ENCODE assay signal across 1 cellular context in the genomic region with DNA sequence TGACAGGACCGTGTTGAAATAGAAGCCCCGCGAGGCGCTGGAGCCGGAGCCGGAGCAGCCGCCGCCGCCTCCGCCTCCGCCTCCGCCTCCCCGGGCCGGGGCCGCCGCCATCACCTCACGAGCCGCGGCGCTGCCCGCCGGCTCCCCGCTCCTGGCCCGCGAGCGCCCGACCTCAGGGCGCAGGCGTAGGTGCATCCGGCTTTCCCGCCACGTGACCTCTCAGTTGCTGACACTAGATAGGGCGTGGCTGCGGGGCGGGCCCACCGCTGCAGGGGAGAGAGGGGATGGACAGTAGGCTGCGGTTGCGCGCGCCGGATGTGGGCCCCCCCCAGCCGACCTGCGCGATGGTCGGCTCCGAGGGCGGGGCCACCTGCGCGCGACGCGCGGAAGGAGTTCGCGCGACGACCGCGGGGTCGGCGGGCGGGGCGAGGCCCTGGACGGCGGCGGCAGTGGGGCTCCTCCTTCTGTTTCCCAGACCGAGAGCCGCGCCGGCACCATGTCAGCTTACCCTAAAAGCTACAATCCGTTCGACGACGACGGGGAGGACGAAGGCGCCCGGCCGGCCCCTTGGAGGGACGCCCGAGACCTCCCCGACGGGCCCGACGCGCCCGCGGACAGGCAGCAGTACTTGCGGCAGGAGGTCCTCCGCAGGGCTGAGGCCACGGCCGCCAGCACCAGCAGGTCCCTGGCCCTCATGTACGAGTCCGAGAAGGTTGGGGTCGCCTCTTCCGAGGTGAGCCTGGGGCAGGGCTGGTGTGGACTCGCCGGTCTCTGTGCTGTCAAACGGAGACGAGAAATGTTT.
TF ChIP-seq lines count a peak whose summit lies in the region.

A gene (minus strand): TSS at position 197 of the 802 bp plus-strand sequence. CDS start 86 bp downstream, at position 111.
A gene (plus strand): TSS at position 393 of the 802 bp plus-strand sequence. CDS start 104 bp downstream, at position 497.

TF ChIP-seq in HepG2, 621 proteins besides CTCF, POLR2A, EP300 and RAD21 (continued from another document and continues in another):
- peak; percentile 82; the same call in 1 of the 2 replicates for TF ChIP-seq ZNF589 (CRISPR knock-in tag; conservative IDR thresholded peaks at IDR 0.05)
- no peak for TF ChIP-seq CEBPB (IDR thresholded peaks at IDR 0.05; ENCODE audit: borderline replicate concordance, low read depth, low read length)
- TF ChIP-seq, protein P1, sequence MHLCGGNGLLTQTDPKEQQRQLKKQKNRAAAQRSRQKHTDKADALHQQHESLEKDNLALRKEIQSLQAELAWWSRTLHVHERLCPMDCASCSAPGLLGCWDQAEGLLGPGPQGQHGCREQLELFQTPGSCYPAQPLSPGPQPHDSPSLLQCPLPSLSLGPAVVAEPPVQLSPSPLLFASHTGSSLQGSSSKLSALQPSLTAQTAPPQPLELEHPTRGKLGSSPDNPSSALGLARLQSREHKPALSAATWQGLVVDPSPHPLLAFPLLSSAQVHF (CRISPR knock-in tag; IDR thresholded peaks at IDR 0.05) = 0 out of 2 replicates have a peak, but pooled peaks have one; percentile 13
- TF ChIP-seq ZNF121 (CRISPR knock-in tag; IDR thresholded peaks at IDR 0.05) = 0 out of 2 replicates have a peak, but pooled peaks have one; percentile 17
- TF ChIP-seq AKAP8 (CRISPR knock-in tag; IDR thresholded peaks at IDR 0.05) = no peak
- TF ChIP-seq ZNF552 (CRISPR knock-in tag; IDR thresholded peaks at IDR 0.05; ENCODE audit: borderline replicate concordance) = 0 out of 2 replicates have a peak, but pooled peaks have one; percentile 31
- TF ChIP-seq, protein P2, sequence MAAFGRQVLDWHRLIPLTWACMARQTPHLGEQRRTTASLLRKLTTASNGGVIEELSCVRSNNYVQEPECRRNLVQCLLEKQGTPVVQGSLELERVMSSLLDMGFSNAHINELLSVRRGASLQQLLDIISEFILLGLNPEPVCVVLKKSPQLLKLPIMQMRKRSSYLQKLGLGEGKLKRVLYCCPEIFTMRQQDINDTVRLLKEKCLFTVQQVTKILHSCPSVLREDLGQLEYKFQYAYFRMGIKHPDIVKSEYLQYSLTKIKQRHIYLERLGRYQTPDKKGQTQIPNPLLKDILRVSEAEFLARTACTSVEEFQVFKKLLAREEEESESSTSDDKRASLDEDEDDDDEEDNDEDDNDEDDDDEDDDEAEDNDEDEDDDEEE (CRISPR knock-in tag; IDR thresholded peaks at IDR 0.05) = peak; percentile 12; the same call in 1 of the 2 replicates
- TF ChIP-seq, protein P3, sequence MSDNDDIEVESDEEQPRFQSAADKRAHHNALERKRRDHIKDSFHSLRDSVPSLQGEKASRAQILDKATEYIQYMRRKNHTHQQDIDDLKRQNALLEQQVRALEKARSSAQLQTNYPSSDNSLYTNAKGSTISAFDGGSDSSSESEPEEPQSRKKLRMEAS (IDR thresholded peaks at IDR 0.05) = peak; percentile 94
- TF ChIP-seq ZNF761 (CRISPR knock-in tag; conservative IDR thresholded peaks at IDR 0.05) = peak; percentile 92; the same call in 1 of the 2 replicates
- TF ChIP-seq, protein P4, sequence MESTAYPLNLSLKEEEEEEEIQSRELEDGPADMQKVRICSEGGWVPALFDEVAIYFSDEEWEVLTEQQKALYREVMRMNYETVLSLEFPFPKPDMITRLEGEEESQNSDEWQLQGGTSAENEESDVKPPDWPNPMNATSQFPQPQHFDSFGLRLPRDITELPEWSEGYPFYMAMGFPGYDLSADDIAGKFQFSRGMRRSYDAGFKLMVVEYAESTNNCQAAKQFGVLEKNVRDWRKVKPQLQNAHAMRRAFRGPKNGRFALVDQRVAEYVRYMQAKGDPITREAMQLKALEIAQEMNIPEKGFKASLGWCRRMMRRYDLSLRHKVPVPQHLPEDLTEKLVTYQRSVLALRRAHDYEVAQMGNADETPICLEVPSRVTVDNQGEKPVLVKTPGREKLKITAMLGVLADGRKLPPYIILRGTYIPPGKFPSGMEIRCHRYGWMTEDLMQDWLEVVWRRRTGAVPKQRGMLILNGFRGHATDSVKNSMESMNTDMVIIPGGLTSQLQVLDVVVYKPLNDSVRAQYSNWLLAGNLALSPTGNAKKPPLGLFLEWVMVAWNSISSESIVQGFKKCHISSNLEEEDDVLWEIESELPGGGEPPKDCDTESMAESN (CRISPR knock-in tag; conservative IDR thresholded peaks at IDR 0.05) = 0 out of 2 replicates have a peak, but pooled peaks have one; percentile 58
- TF ChIP-seq ZNF780A (CRISPR knock-in tag; IDR thresholded peaks at IDR 0.05) = no peak
- peak; percentile 36; the same call in 1 of the 2 replicates for TF ChIP-seq PPARG (CRISPR knock-in tag; conservative IDR thresholded peaks at IDR 0.05)
- peak; percentile 78 for TF ChIP-seq REPIN1 (CRISPR knock-in tag; IDR thresholded peaks at IDR 0.05; ENCODE audit: borderline replicate concordance, low read depth)
- peak; percentile 42; the same call in 1 of the 2 replicates for TF ChIP-seq TAF1 (CRISPR knock-in tag; IDR thresholded peaks at IDR 0.05)
- 0 out of 2 replicates have a peak, but pooled peaks have one; percentile 61 for TF ChIP-seq ZNF468 (CRISPR knock-in tag; IDR thresholded peaks at IDR 0.05)
- TF ChIP-seq, protein P5, sequence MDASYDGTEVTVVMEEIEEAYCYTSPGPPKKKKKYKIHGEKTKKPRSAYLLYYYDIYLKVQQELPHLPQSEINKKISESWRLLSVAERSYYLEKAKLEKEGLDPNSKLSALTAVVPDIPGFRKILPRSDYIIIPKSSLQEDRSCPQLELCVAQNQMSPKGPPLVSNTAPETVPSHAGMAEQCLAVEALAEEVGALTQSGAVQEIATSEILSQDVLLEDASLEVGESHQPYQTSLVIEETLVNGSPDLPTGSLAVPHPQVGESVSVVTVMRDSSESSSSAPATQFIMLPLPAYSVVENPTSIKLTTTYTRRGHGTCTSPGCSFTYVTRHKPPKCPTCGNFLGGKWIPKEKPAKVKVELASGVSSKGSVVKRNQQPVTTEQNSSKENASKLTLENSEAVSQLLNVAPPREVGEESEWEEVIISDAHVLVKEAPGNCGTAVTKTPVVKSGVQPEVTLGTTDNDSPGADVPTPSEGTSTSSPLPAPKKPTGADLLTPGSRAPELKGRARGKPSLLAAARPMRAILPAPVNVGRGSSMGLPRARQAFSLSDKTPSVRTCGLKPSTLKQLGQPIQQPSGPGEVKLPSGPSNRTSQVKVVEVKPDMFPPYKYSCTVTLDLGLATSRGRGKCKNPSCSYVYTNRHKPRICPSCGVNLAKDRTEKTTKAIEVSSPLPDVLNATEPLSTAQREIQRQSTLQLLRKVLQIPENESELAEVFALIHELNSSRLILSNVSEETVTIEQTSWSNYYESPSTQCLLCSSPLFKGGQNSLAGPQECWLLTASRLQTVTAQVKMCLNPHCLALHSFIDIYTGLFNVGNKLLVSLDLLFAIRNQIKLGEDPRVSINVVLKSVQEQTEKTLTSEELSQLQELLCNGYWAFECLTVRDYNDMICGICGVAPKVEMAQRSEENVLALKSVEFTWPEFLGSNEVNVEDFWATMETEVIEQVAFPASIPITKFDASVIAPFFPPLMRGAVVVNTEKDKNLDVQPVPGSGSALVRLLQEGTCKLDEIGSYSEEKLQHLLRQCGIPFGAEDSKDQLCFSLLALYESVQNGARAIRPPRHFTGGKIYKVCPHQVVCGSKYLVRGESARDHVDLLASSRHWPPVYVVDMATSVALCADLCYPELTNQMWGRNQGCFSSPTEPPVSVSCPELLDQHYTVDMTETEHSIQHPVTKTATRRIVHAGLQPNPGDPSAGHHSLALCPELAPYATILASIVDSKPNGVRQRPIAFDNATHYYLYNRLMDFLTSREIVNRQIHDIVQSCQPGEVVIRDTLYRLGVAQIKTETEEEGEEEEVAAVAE (CRISPR knock-in tag; IDR thresholded peaks at IDR 0.05; ENCODE audit: borderline replicate concordance) = no peak
- TF ChIP-seq, protein P6, sequence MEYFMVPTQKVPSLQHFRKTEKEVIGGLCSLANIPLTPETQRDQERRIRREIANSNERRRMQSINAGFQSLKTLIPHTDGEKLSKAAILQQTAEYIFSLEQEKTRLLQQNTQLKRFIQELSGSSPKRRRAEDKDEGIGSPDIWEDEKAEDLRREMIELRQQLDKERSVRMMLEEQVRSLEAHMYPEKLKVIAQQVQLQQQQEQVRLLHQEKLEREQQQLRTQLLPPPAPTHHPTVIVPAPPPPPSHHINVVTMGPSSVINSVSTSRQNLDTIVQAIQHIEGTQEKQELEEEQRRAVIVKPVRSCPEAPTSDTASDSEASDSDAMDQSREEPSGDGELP (IDR thresholded peaks at IDR 0.05; ENCODE audit: borderline replicate concordance, low read depth) = peak; percentile 32; the same call in 1 of the 2 replicates
- peak; percentile 77; the same call in 1 of the 2 replicates for TF ChIP-seq ZNF556 (CRISPR knock-in tag; IDR thresholded peaks at IDR 0.05; ENCODE audit: borderline replicate concordance)
- TF ChIP-seq ZNF563 (CRISPR knock-in tag; IDR thresholded peaks at IDR 0.05) = peak; percentile 94
- no peak for TF ChIP-seq ZSCAN9 (CRISPR knock-in tag; IDR thresholded peaks at IDR 0.05; ENCODE audit: borderline replicate concordance)
- peak; percentile 65; the same call in 1 of the 2 replicates for TF ChIP-seq RAD51 (IDR thresholded peaks at IDR 0.05; ENCODE audit: borderline replicate concordance)
- TF ChIP-seq YY1 (IDR thresholded peaks at IDR 0.05; ENCODE audit: insufficient read depth, insufficient replicate concordance, low read depth, low read length) = peak; percentile 79
- TF ChIP-seq ZNF772 (CRISPR knock-in tag; IDR thresholded peaks at IDR 0.05) = peak; percentile 65; the same call in 1 of the 2 replicates
- TF ChIP-seq SOX5 (CRISPR knock-in tag; IDR thresholded peaks at IDR 0.05; ENCODE audit: borderline replicate concordance) = no peak; the same call in 1 of the 2 replicates
- TF ChIP-seq KAT7 (CRISPR knock-in tag; IDR thresholded peaks at IDR 0.05; ENCODE audit: borderline replicate concordance) = peak; percentile 44; the same call in 1 of the 2 replicates
- TF ChIP-seq, protein P7, sequence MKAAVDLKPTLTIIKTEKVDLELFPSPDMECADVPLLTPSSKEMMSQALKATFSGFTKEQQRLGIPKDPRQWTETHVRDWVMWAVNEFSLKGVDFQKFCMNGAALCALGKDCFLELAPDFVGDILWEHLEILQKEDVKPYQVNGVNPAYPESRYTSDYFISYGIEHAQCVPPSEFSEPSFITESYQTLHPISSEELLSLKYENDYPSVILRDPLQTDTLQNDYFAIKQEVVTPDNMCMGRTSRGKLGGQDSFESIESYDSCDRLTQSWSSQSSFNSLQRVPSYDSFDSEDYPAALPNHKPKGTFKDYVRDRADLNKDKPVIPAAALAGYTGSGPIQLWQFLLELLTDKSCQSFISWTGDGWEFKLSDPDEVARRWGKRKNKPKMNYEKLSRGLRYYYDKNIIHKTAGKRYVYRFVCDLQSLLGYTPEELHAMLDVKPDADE (CRISPR knock-in tag; IDR thresholded peaks at IDR 0.05) = no peak
- TF ChIP-seq, protein P8, sequence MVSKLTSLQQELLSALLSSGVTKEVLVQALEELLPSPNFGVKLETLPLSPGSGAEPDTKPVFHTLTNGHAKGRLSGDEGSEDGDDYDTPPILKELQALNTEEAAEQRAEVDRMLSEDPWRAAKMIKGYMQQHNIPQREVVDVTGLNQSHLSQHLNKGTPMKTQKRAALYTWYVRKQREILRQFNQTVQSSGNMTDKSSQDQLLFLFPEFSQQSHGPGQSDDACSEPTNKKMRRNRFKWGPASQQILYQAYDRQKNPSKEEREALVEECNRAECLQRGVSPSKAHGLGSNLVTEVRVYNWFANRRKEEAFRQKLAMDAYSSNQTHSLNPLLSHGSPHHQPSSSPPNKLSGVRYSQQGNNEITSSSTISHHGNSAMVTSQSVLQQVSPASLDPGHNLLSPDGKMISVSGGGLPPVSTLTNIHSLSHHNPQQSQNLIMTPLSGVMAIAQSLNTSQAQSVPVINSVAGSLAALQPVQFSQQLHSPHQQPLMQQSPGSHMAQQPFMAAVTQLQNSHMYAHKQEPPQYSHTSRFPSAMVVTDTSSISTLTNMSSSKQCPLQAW (CRISPR knock-in tag; IDR thresholded peaks at IDR 0.05) = peak; percentile 60
- peak; percentile 96 for TF ChIP-seq FOXK2 (IDR thresholded peaks at IDR 0.05)
- TF ChIP-seq, protein P9, sequence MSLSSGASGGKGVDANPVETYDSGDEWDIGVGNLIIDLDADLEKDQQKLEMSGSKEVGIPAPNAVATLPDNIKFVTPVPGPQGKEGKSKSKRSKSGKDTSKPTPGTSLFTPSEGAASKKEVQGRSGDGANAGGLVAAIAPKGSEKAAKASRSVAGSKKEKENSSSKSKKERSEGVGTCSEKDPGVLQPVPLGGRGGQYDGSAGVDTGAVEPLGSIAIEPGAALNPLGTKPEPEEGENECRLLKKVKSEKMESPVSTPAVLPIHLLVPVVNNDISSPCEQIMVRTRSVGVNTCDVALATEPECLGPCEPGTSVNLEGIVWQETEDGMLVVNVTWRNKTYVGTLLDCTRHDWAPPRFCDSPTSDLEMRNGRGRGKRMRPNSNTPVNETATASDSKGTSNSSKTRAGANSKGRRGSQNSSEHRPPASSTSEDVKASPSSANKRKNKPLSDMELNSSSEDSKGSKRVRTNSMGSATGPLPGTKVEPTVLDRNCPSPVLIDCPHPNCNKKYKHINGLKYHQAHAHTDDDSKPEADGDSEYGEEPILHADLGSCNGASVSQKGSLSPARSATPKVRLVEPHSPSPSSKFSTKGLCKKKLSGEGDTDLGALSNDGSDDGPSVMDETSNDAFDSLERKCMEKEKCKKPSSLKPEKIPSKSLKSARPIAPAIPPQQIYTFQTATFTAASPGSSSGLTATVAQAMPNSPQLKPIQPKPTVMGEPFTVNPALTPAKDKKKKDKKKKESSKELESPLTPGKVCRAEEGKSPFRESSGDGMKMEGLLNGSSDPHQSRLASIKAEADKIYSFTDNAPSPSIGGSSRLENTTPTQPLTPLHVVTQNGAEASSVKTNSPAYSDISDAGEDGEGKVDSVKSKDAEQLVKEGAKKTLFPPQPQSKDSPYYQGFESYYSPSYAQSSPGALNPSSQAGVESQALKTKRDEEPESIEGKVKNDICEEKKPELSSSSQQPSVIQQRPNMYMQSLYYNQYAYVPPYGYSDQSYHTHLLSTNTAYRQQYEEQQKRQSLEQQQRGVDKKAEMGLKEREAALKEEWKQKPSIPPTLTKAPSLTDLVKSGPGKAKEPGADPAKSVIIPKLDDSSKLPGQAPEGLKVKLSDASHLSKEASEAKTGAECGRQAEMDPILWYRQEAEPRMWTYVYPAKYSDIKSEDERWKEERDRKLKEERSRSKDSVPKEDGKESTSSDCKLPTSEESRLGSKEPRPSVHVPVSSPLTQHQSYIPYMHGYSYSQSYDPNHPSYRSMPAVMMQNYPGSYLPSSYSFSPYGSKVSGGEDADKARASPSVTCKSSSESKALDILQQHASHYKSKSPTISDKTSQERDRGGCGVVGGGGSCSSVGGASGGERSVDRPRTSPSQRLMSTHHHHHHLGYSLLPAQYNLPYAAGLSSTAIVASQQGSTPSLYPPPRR (CRISPR knock-in tag; IDR thresholded peaks at IDR 0.05; ENCODE audit: borderline replicate concordance) = peak; percentile 22; the same call in 1 of the 2 replicates
- TF ChIP-seq SOX6 (IDR thresholded peaks at IDR 0.05) = no peak
- no peak for TF ChIP-seq SOX6 (CRISPR knock-in tag; IDR thresholded peaks at IDR 0.05)
- peak; percentile 70 for TF ChIP-seq MAZ (IDR thresholded peaks at IDR 0.05; ENCODE audit: borderline replicate concordance, low read depth, low read length)
- peak; percentile 93 for TF ChIP-seq MAZ (CRISPR knock-in tag; IDR thresholded peaks at IDR 0.05; ENCODE audit: low read depth)
- TF ChIP-seq, protein P10, sequence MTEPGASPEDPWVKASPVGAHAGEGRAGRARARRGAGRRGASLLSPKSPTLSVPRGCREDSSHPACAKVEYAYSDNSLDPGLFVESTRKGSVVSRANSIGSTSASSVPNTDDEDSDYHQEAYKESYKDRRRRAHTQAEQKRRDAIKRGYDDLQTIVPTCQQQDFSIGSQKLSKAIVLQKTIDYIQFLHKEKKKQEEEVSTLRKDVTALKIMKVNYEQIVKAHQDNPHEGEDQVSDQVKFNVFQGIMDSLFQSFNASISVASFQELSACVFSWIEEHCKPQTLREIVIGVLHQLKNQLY (CRISPR knock-in tag; IDR thresholded peaks at IDR 0.05) = 0 out of 2 replicates have a peak, but pooled peaks have one; percentile 42
- TF ChIP-seq CBX1 (IDR thresholded peaks at IDR 0.05; ENCODE audit: low read depth) = peak; percentile 67
